In genomic region chr12:27460471-27460978, GRCh38 we compare ENCODE assay signal across 1 cellular context.
TF ChIP-seq lines count a peak whose summit lies in the region.

No MANE protein-coding gene starts in this region.

TF ChIP-seq in WTC11, 78 proteins besides CTCF, POLR2A, EP300 and RAD21 (continued from another document):
- no peak for TF ChIP-seq ATF2 (CRISPR knock-in tag; IDR thresholded peaks at IDR 0.05; ENCODE audit: borderline replicate concordance, low read depth)
